ENCODE assay signal across 28 cellular contexts in genomic region chr1:156033011-156033410, GRCh38. TPM values are rescaled to one million over a fixed set of nuclear protein-coding genes. Genes with fewer than 3 reads are reported as not detected.
A peak's percentile ranks its signal among the peaks of the same experiment; 100 is the strongest.
DNase-seq lines count a peak whose midpoint lies in the region; ATAC-seq and TF ChIP-seq lines count a peak whose summit lies in the region.
"Had no signal": no experiment of that assay in that cellular context is flagged by ENCODE, and none has a peak within 500 bp of the region (broad histone marks: within the 10 kb centered on the region; RNA-seq: fewer than 3 reads in every experiment).

No MANE protein-coding gene starts in this region.

- TF ChIP-seq CTCF in A673 (conservative IDR thresholded peaks at IDR 0.05; ENCODE audit: low read depth, low read length) (no peak), cardiac fibroblast (IDR thresholded peaks at IDR 0.05; ENCODE audit: low read depth, low read length) (no peak), coronary artery (IDR thresholded peaks at IDR 0.05) (no peak), mesothelial cell of epicardium (IDR thresholded peaks at IDR 0.05; ENCODE audit: unreplicated experiment) (no peak)

- peaks cover 8% of the 10 kb centered on the region for H3K36me3 Mint-ChIP-seq in mesothelial cell of epicardium
- H3K36me3 Mint-ChIP-seq in activated naive CD8-positive, alpha-beta T cell treated with anti-CD3 and anti-CD28 coated beads, Interleukin-2, amount 50 U/mL, for 24 hours (ENCODE audit: low read depth), result peaks cover 8% of the 10 kb centered on the region

- no peak for ATAC-seq in HG03442 (IDR thresholded peaks at IDR 0.05; ENCODE audit: unreplicated experiment)
- ATAC-seq in activated naive CD8-positive, alpha-beta T cell treated with anti-CD3 and anti-CD28 coated beads, Interleukin-2, amount 50 U/mL, for 24 hours, result no peak
- ATAC-seq: effector memory CD8-positive, alpha-beta T cell; esophagus mucosa; GM12878; WTC11 had no signal

- POLR2A ChIA-PET in A673 (lab: Charles Lee; ENCODE audit: low non-redundant PET), result no interaction called here

- no peak overlapping the region for H3K27ac Mint-ChIP-seq in mesothelial cell of epicardium
- H3K27ac Mint-ChIP-seq in activated naive CD8-positive, alpha-beta T cell treated with anti-CD3 and anti-CD28 coated beads, Interleukin-2, amount 50 U/mL, for 24 hours, result no peak overlapping the region
- H3K27ac Mint-ChIP-seq: activated naive CD4-positive, alpha-beta T cell treated with anti-CD3 and anti-CD28 coated beads, Interleukin-2, amount 50 U/mL, for 24 hours had no signal

- H3K4me3 ChIP-seq in A673 (ENCODE audit: low read depth, low read length, poor library complexity, severe bottlenecking) (no peak overlapping the region), MG63 (no peak overlapping the region), cardiac fibroblast (replicated peaks in 1 of 2; ENCODE audit: low read depth in 2 of 2, low read length in 2 of 2) (no peak overlapping the region), coronary artery (no peak overlapping the region)
- H3K4me3 ChIP-seq: ascending aorta, GM12878, HAP-1, lung, prostate gland, transverse colon had no signal

- H3K4me1 Mint-ChIP-seq in mesothelial cell of epicardium, result no peaks in the 10 kb centered on the region
- H3K4me1 Mint-ChIP-seq in activated naive CD8-positive, alpha-beta T cell treated with anti-CD3 and anti-CD28 coated beads, Interleukin-2, amount 50 U/mL, for 24 hours, result no peaks in the 10 kb centered on the region
- H3K4me1 Mint-ChIP-seq: activated naive CD4-positive, alpha-beta T cell treated with anti-CD3 and anti-CD28 coated beads, Interleukin-2, amount 50 U/mL, for 24 hours; WTC11 had no signal

- no peaks in the 10 kb centered on the region for H3K4me1 ChIP-seq in A673 (ENCODE audit: insufficient read depth, low read length, poor library complexity, severe bottlenecking)
- H3K4me1 ChIP-seq: ascending aorta, HAP-1, prostate gland, transverse colon had no signal

- H3K27me3 ChIP-seq in A673 (replicated peaks; ENCODE audit: insufficient read depth, low read depth, low read length, poor library complexity) (no peaks in the 10 kb centered on the region), MG63 (no peaks in the 10 kb centered on the region)
- H3K27me3 ChIP-seq: ascending aorta, transverse colon had no signal

- H3K36me3 ChIP-seq in A673 (ENCODE audit: insufficient read depth, low read length, poor library complexity, severe bottlenecking) (peaks cover 7% of the 10 kb centered on the region), MG63 (peaks cover 18% of the 10 kb centered on the region)
- H3K36me3 ChIP-seq: prostate gland had no signal

- intact Hi-C loops in A673 (cut with micrococcal nuclease; ENCODE audit: unreplicated experiment), result no loop called here

- BruUV-seq in A673 (replicated peaks; lab: Mats Ljungman, UMichigan), result no TSS peak

- DNase-seq in A673 (ENCODE audit: low spot score) (peak; percentile 57), MG63 (peak; percentile 92), cardiac fibroblast (ENCODE audit: low read depth in 2 of 2) (peak; percentile 27 to 47), hepatic stellate cell (ENCODE audit: low spot score) (peak; percentile 43), coronary artery (ENCODE audit: low spot score) (no peak), mesothelial cell of epicardium (ENCODE audit: low spot score in 2 of 2, unreplicated experiment in 2 of 2) (no peak)
- DNase-seq in activated naive CD8-positive, alpha-beta T cell treated with anti-CD3 and anti-CD28 coated beads, Interleukin-2, amount 50 U/mL, for 24 hours, result no peak
- DNase-seq: DMS79; effector memory CD8-positive, alpha-beta T cell; kidney; NCI-H1092 treated with DMSO at 0.1 percent for 48 hours; NCI-H2029; NCI-H226; NCI-H748 treated with DMSO at 0.1 percent for 48 hours; stimulated activated CD8-positive, alpha-beta memory T cell treated with anti-CD3 and anti-CD28 coated beads, Interleukin-4, amount 100 ng/mL, for 48 hours; T-helper 9 cell; transverse colon had no signal

- no peak overlapping the region for H3K27ac ChIP-seq in A673 (ENCODE audit: low read depth, low read length, poor library complexity, severe bottlenecking)
- H3K27ac ChIP-seq in coronary artery, result no peak overlapping the region
- H3K27ac ChIP-seq: ascending aorta, prostate gland, transverse colon had no signal

- CTCF ChIA-PET in A673 (lab: Charles Lee), result no interaction called here

- no peaks in the 10 kb centered on the region for H3K9me3 ChIP-seq in A673 (ENCODE audit: low read depth, low read length, poor library complexity, severe bottlenecking)
- H3K9me3 ChIP-seq in MG63, result no peaks in the 10 kb centered on the region
- H3K9me3 ChIP-seq: ascending aorta, HAP-1, prostate gland, transverse colon had no signal

- no peak overlapping the region for H3K4me3 Mint-ChIP-seq in mesothelial cell of epicardium
- H3K4me3 Mint-ChIP-seq in activated naive CD8-positive, alpha-beta T cell treated with anti-CD3 and anti-CD28 coated beads, Interleukin-2, amount 50 U/mL, for 24 hours, result no peak overlapping the region
- H3K4me3 Mint-ChIP-seq: activated naive CD4-positive, alpha-beta T cell treated with anti-CD3 and anti-CD28 coated beads, Interleukin-2, amount 50 U/mL, for 24 hours; activated T-helper 1 cell treated with anti-CD3 and anti-CD28 coated beads, Interleukin-12 subunit alpha, Interleukin-12 subunit beta, Interleukin-2, Interleukin-4 antibody, amounts not matched to agents 30 ng/mL and 10 ng/mL and 1 ng/mL, durations not matched to agents 14 hours and 24 hours and 36 hours; effector memory CD8-positive, alpha-beta T cell; WTC11 had no signal

- H3K27me3 Mint-ChIP-seq in mesothelial cell of epicardium (ENCODE audit: low read depth), result no peaks in the 10 kb centered on the region
- no peaks in the 10 kb centered on the region for H3K27me3 Mint-ChIP-seq in activated naive CD8-positive, alpha-beta T cell treated with anti-CD3 and anti-CD28 coated beads, Interleukin-2, amount 50 U/mL, for 24 hours
- H3K27me3 Mint-ChIP-seq: activated naive CD4-positive, alpha-beta T cell treated with anti-CD3 and anti-CD28 coated beads, Interleukin-2, amount 50 U/mL, for 24 hours; effector memory CD8-positive, alpha-beta T cell had no signal

- no peaks in the 10 kb centered on the region for H3K9me3 Mint-ChIP-seq in mesothelial cell of epicardium
- H3K9me3 Mint-ChIP-seq in activated naive CD8-positive, alpha-beta T cell treated with anti-CD3 and anti-CD28 coated beads, Interleukin-2, amount 50 U/mL, for 24 hours, result no peaks in the 10 kb centered on the region
- H3K9me3 Mint-ChIP-seq: activated naive CD4-positive, alpha-beta T cell treated with anti-CD3 and anti-CD28 coated beads, Interleukin-2, amount 50 U/mL, for 24 hours; activated T-helper 1 cell treated with anti-CD3 and anti-CD28 coated beads, Interleukin-12 subunit alpha, Interleukin-12 subunit beta, Interleukin-2, Interleukin-4 antibody, amounts not matched to agents 30 ng/mL and 10 ng/mL and 1 ng/mL, durations not matched to agents 14 hours and 24 hours and 36 hours; effector memory CD8-positive, alpha-beta T cell; WTC11 had no signal

RNA-seq across cellular contexts. Expression of gene SSR2, which starts 12.3 kb away (rescaled TPM):
- 220 and 233 TPM in 2 replicates for total RNA-seq in A673 (2021)
- 243 and 387 TPM in 2 replicates for total RNA-seq in MG63 (2014; rRNA removed; shearing (Covaris generic); ENCODE audit: low replicate concordance)
- total RNA-seq in mesothelial cell of epicardium, result 282 to 298 TPM (median 297 TPM) in 3 replicates

RNA-seq across cellular contexts. Expression of gene UBQLN4, which starts 20.6 kb away (rescaled TPM):
- 66.6 and 75.2 TPM in 2 replicates for total RNA-seq in A673 (2021)
- total RNA-seq in MG63 (2014; rRNA removed; shearing (Covaris generic); ENCODE audit: low replicate concordance), result 29.3 and 40.3 TPM in 2 replicates
- total RNA-seq in mesothelial cell of epicardium, result 61.2 to 66.7 TPM (median 61.9 TPM) in 3 replicates

RNA-seq across cellular contexts. Expression of gene LAMTOR2, which starts 21.6 kb away (rescaled TPM):
- total RNA-seq in A673 (2021), result 52.0 and 63.6 TPM in 2 replicates
- 5.8 and 16.9 TPM in 2 replicates for total RNA-seq in MG63 (2014; rRNA removed; shearing (Covaris generic); ENCODE audit: low replicate concordance)
- total RNA-seq in mesothelial cell of epicardium, result 39.2 to 43.4 TPM (median 39.5 TPM) in 3 replicates

RNA-seq across cellular contexts. Expression of gene RAB25, which starts 27.9 kb away (rescaled TPM):
- total RNA-seq in A673 (2021), result 0.47 and 0.66 TPM in 2 replicates
- total RNA-seq in MG63 (2014; rRNA removed; shearing (Covaris generic); ENCODE audit: low replicate concordance), result not detected in 2 replicates
- 51.1 to 52.6 TPM (median 51.2 TPM) in 3 replicates for total RNA-seq in mesothelial cell of epicardium
- total RNA-seq: ascending aorta, glomerular endothelial cell had no signal

RNA-seq across cellular contexts. Expression of gene MEX3A, which starts 49.3 kb away (rescaled TPM):
- total RNA-seq in A673 (2021), result 90.0 and 92.5 TPM in 2 replicates
- total RNA-seq in MG63 (2014; rRNA removed; shearing (Covaris generic); ENCODE audit: low replicate concordance), result 2.3 and 2.7 TPM in 2 replicates
- total RNA-seq in mesothelial cell of epicardium, result 107 to 112 TPM (median 112 TPM) in 3 replicates

Comparison
In these comparisons a context has a peak if more than half of its experiments do, and no peak if none do; other contexts are left out.
1. DNase-seq: peak in A673 (single experiment), MG63 (single experiment), cardiac fibroblast (2 of 2) and hepatic stellate cell (single experiment); none in coronary artery (single experiment), mesothelial cell of epicardium (0 of 2) and activated naive CD8-positive, alpha-beta T cell treated with anti-CD3 and anti-CD28 coated beads, Interleukin-2, amount 50 U/mL, for 24 hours (single experiment).